14 cellular contexts compared by ENCODE assay signal in the genomic region with DNA sequence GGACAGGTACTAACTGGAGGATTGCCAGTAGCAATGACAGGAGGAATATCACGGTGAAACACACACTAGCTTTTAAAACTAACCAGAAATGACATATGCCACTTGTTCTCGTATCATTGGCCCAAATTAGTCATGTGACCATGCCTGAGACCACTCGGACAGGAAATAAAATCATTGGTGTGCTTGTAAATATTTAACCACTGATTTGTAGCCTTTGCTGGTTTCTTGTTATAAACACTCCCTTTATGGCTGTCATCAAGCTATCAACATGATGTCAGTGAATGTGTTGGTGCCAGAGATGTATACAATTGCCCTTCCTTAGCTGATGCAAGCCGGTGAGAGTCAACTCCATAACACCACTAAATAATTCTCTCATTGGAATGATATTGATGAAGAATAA.
"Had no signal": no experiment of that assay in that cellular context is flagged by ENCODE, and none has a peak within 500 bp of the region (broad histone marks: within the 10 kb centered on the region; RNA-seq: fewer than 3 reads in every experiment).

No MANE protein-coding gene starts in this region.

- H3K27me3 Mint-ChIP-seq: progenitor cell of endocrine pancreas had no signal

- H3K4me3 Mint-ChIP-seq: activated naive CD4-positive, alpha-beta T cell treated with anti-CD3 and anti-CD28 coated beads, Interleukin-2, amount 10 ng/mL, durations not matched to agents 7 days and 5 days; natural killer cell treated with Interleukin-12 subunit alpha and Interleukin-12 subunit beta and Interleukin-15 and Interleukin-18, amount 100 ng/mL, for 72 hours; T-helper 2 cell treated with Interferon-gamma antibody and Interleukin-4, amounts not matched to agents 5 μg/mL and 100 μg/mL, for 36 hours had no signal

- FAIRE-seq: endometrium, islet of Langerhans had no signal

- H3K4me3 ChIP-seq: adrenal gland, smooth muscle cell had no signal

- H3K9me3 ChIP-seq: adrenal gland had no signal

- ATAC-seq: left lobe of liver; natural killer cell treated with Interleukin-12 subunit alpha and Interleukin-12 subunit beta and Interleukin-15 and Interleukin-18, amount 100 ng/mL, for 72 hours; right cardiac atrium; stimulated activated naive CD8-positive, alpha-beta T cell treated with anti-CD3 and anti-CD28 coated beads, Interleukin-15, Interleukin-2, amounts not matched to agents 100 U/mL and 50 U/mL, for 24 hours had no signal

- DNase-seq: activated naive CD4-positive, alpha-beta T cell treated with anti-CD3 and anti-CD28 coated beads, Interleukin-2, amount 10 ng/mL, durations not matched to agents 7 days and 5 days; adrenal gland; nucleus accumbens; right cardiac atrium; stimulated activated naive CD8-positive, alpha-beta T cell treated with anti-CD3 and anti-CD28 coated beads, Interleukin-15, Interleukin-2, amounts not matched to agents 100 U/mL and 50 U/mL, for 24 hours; trophoblast cell had no signal

- H3K27me3 ChIP-seq: adrenal gland had no signal

- H3K36me3 ChIP-seq: adrenal gland had no signal

- H3K27ac Mint-ChIP-seq: activated naive CD4-positive, alpha-beta T cell treated with anti-CD3 and anti-CD28 coated beads, Interleukin-2, amount 10 ng/mL, durations not matched to agents 7 days and 5 days; activated T-helper 2 cell treated with anti-CD3 and anti-CD28 coated beads, Interferon-gamma antibody, Interleukin-2, Interleukin-4, amounts not matched to agents 10 μg/mL and 5 μg/mL and 100 μg/mL, durations not matched to agents 14 hours and 24 hours and 36 hours; natural killer cell treated with Interleukin-12 subunit alpha and Interleukin-12 subunit beta and Interleukin-15 and Interleukin-18, amount 100 ng/mL, for 72 hours; progenitor cell of endocrine pancreas; T-helper 2 cell treated with Interferon-gamma antibody and Interleukin-4, amounts not matched to agents 5 μg/mL and 100 μg/mL, for 36 hours had no signal

- H3K36me3 Mint-ChIP-seq: natural killer cell treated with Interleukin-12 subunit alpha and Interleukin-12 subunit beta and Interleukin-15 and Interleukin-18, amount 100 ng/mL, for 72 hours had no signal

- H3K4me2 ChIP-seq: smooth muscle cell had no signal

- H3K27ac ChIP-seq: adrenal gland had no signal
